In the genomic region with DNA sequence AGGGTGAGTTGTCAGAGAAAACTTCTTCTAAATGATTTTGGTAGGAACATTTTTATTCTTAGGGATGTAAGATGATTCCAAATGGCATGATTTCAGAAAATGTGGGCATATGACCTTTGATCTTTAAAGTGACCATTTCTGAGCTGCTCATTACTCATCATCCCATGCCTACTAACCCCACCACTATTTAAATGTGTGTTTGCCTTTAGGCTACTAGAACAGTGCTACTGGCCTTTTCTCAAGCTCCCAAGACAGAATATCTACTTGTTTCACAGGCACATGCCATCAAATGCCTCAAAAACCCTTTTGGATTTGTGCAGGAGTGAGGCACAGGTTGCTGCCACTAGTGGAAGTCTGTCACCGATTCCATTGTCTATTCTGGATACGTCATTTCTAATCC, we compare ENCODE assay signal across 14 cellular contexts.
"Had no signal": no experiment of that assay in that cellular context is flagged by ENCODE, and none has a peak within 500 bp of the region (broad histone marks: within the 10 kb centered on the region; RNA-seq: fewer than 3 reads in every experiment).

No MANE protein-coding gene starts in this region.

- H3K9me3 ChIP-seq: gastrocnemius medialis, ovary, vagina had no signal

- H3K4me1 ChIP-seq: gastrocnemius medialis, left ventricle myocardium inferior, vagina had no signal

- H3K27ac ChIP-seq: dorsolateral prefrontal cortex, gastrocnemius medialis, left ventricle myocardium inferior, ovary, tibial artery, vagina had no signal

- H3K4me3 ChIP-seq: dorsolateral prefrontal cortex, gastrocnemius medialis, left ventricle myocardium inferior, ovary, tibial artery, vagina had no signal

- ATAC-seq: activated CD8-positive, alpha-beta memory T cell treated with anti-CD3 and anti-CD28 coated beads, Interleukin-2, amount 10 ng/mL, durations not matched to agents 7 days and 5 days; esophagus mucosa; gastrocnemius medialis had no signal

- H3K27me3 ChIP-seq: dorsolateral prefrontal cortex, gastrocnemius medialis, ovary, tibial artery, vagina had no signal

- H3K36me3 ChIP-seq: gastrocnemius medialis, left ventricle myocardium inferior, ovary, tibial artery, vagina had no signal

- DNase-seq: activated CD8-positive, alpha-beta memory T cell treated with anti-CD3 and anti-CD28 coated beads, Interleukin-2, amount 10 ng/mL, durations not matched to agents 7 days and 5 days; activated gamma-delta T cell treated with Interleukin-2 at 50 U/mL for 16 hours; activated naive CD8-positive, alpha-beta T cell treated with anti-CD3 and anti-CD28 coated beads for 36 hours; activated T-cell treated with anti-CD3 and anti-CD28 coated beads, Interleukin-2, amount 50 U/mL, for 48 hours; anterior cingulate cortex; dorsolateral prefrontal cortex; gastrocnemius medialis; left ventricle myocardium inferior; ovary; stimulated activated CD4-positive, alpha-beta T cell treated with anti-CD3 and anti-CD28 coated beads, Interleukin-15, amount 100 ng/mL, for 24 hours; T-helper 2 cell; tibial artery had no signal
